Comparison of ENCODE assay signal across 16 cellular contexts in the genomic region with DNA sequence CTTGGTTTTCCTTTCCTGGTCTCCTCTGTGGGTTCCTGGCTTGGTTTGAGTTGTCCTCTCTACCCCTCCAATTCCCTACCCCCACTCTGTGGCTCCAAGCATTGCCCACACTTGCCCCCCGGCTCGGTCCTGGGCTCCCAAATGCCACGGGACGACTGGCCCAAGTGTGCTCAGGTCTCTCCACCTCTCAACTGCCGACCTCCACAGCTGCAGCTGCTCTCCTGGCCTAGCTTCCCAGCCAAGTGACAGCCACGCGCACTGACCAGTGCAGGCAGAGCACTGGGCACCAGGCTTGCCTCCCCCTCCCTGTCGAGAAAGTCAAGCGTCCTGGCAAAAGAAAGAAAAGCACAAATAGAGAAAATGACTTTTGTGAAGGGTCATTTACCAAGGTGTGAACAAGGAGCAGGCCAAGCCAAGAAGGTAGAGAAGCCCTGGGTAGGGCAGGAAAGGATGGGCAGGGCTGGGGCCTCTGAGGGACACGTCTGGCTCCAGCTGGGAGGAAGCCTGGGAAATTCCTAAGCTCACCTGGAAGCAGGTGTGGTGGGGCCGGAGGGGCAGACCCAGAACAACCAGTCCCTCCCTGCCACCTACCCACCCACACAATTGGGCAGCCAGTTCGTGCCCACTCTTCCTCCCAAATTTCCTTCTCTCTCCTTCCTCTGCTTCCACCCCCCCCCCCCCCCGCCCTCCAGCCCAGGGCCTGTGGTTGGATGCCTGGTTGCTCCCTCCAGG. TPM values are rescaled to one million over a fixed set of nuclear protein-coding genes. Genes with fewer than 3 reads are reported as not detected.
A peak's percentile ranks its signal among the peaks of the same experiment; 100 is the strongest.
DNase-seq lines count a peak whose midpoint lies in the region; ATAC-seq and TF ChIP-seq lines count a peak whose summit lies in the region.
"Had no signal": no experiment of that assay in that cellular context is flagged by ENCODE, and none has a peak within 500 bp of the region (broad histone marks: within the 10 kb centered on the region; RNA-seq: fewer than 3 reads in every experiment).

No MANE protein-coding gene starts in this region.

- peaks cover 10% of the 10 kb centered on the region for H3K4me1 Mint-ChIP-seq in activated naive CD4-positive, alpha-beta T cell treated with anti-CD3 and anti-CD28 coated beads, Interleukin-2, amount 50 U/mL, for 24 hours
- H3K4me1 Mint-ChIP-seq in memory B cell, result peaks cover 5% of the 10 kb centered on the region
- no peaks in the 10 kb centered on the region for H3K4me1 Mint-ChIP-seq in activated CD4-positive, alpha-beta memory T cell treated with anti-CD3 and anti-CD28 coated beads for 36 hours (ENCODE audit: low read depth)

- peaks cover 52% of the 10 kb centered on the region for H3K27me3 ChIP-seq in ectodermal cell (ENCODE audit: control insufficient read depth, insufficient read depth, low read length, poor library complexity, severe bottlenecking)
- peaks cover 0 to 34% (median 14%) of the 10 kb centered on the region in 3 donors for H3K27me3 ChIP-seq in stomach

- TF ChIP-seq EP300 in stomach (IDR thresholded peaks at IDR 0.05), result no peak

- 80 to 81% methylated on average over 13 of the region's 13 CpGs for WGBS in ectodermal cell, 2 experiments
- 56 to 63% (median 58%) methylated on average over 13 of the region's 13 CpGs for WGBS in stomach, 5 donors

- H3K36me3 ChIP-seq in ectodermal cell (ENCODE audit: control insufficient read depth, insufficient read depth, low read length) (no peaks in the 10 kb centered on the region), stomach (peaks cover 0 to 3% (median under 1%) of the 10 kb centered on the region in 4 donors)
- H3K36me3 ChIP-seq: HAP-1 had no signal

- H3K4me3 ChIP-seq in ectodermal cell (ENCODE audit: insufficient read depth, low read depth, low read length) (peak overlapping the region; percentile 45), stomach (peak overlapping the region; percentile 70 to 90 (median 79))
- H3K4me3 ChIP-seq: SK-N-MC had no signal

- H3K36me3 Mint-ChIP-seq in activated naive CD4-positive, alpha-beta T cell treated with anti-CD3 and anti-CD28 coated beads, Interleukin-2, amount 50 U/mL, for 24 hours, result no peaks in the 10 kb centered on the region
- no peaks in the 10 kb centered on the region for H3K36me3 Mint-ChIP-seq in memory B cell
- no peaks in the 10 kb centered on the region for H3K36me3 Mint-ChIP-seq in activated CD4-positive, alpha-beta memory T cell treated with anti-CD3 and anti-CD28 coated beads for 36 hours

- CTCF ChIA-PET in activated CD4-positive, alpha-beta memory T cell treated with anti-CD3 and anti-CD28 coated beads for 36 hours (lab: Charles Lee), result no interaction called here

- H3K9me3 Mint-ChIP-seq in activated naive CD4-positive, alpha-beta T cell treated with anti-CD3 and anti-CD28 coated beads, Interleukin-2, amount 50 U/mL, for 24 hours, result no peaks in the 10 kb centered on the region
- H3K9me3 Mint-ChIP-seq in memory B cell, result no peaks in the 10 kb centered on the region
- H3K9me3 Mint-ChIP-seq in activated CD4-positive, alpha-beta memory T cell treated with anti-CD3 and anti-CD28 coated beads for 36 hours, result no peaks in the 10 kb centered on the region
- H3K9me3 Mint-ChIP-seq: dendritic cell treated with granulocyte-macrophage colony-stimulating factor and Interleukin-4, amounts not matched to agents 40 ng/mL and 50 ng/mL, for 4 days had no signal

- peak overlapping the region; percentile 36 for H3K4me3 Mint-ChIP-seq in activated naive CD4-positive, alpha-beta T cell treated with anti-CD3 and anti-CD28 coated beads, Interleukin-2, amount 50 U/mL, for 24 hours
- H3K4me3 Mint-ChIP-seq in memory B cell, result peak overlapping the region; percentile 12
- no peak overlapping the region for H3K4me3 Mint-ChIP-seq in activated CD4-positive, alpha-beta memory T cell treated with anti-CD3 and anti-CD28 coated beads for 36 hours
- H3K4me3 Mint-ChIP-seq: dendritic cell treated with granulocyte-macrophage colony-stimulating factor and Interleukin-4, amounts not matched to agents 40 ng/mL and 50 ng/mL, for 4 days had no signal

- no peak overlapping the region for H3K27ac ChIP-seq in ectodermal cell (ENCODE audit: insufficient read depth, low read depth, low read length, poor library complexity, severe bottlenecking)
- H3K27ac ChIP-seq in stomach, result peak overlapping the region in 2 of 5 donors; percentile 89 to 98
- H3K27ac ChIP-seq: SK-N-MC had no signal

- H3K9me3 ChIP-seq in ectodermal cell (ENCODE audit: control insufficient read depth, low read length), result no peaks in the 10 kb centered on the region
- no peaks in the 10 kb centered on the region for H3K9me3 ChIP-seq in stomach
- H3K9me3 ChIP-seq: HAP-1 had no signal

- DNase-seq in activated naive CD4-positive, alpha-beta T cell (lab: John Stamatoyannopoulos, UW), result no peak
- DNase-seq in memory B cell (ENCODE audit: low spot score in 2 of 2), result no peak
- DNase-seq in stomach, result no peak
- no peak for DNase-seq in activated CD4-positive, alpha-beta memory T cell treated with anti-CD3 and anti-CD28 coated beads for 36 hours
- DNase-seq in NCI-H1092 treated with DMSO at 0.1 percent for 48 hours (lab: John Stamatoyannopoulos, UW), result no peak
- DNase-seq: ACHN, amniotic stem cell, kidney glomerular epithelial cell, NCI-H2227 treated with DMSO at 0.1 percent for 48 hours had no signal

- no peak for TF ChIP-seq POLR2A in stomach (IDR thresholded peaks at IDR 0.05)

- intact Hi-C loops in stomach (cut with DNase I; ENCODE audit: low total_unique reads), result no loop called here
- intact Hi-C loops in activated CD4-positive, alpha-beta memory T cell treated with anti-CD3 and anti-CD28 coated beads for 36 hours (cut with micrococcal nuclease), result no loop called here

- H3K4me1 ChIP-seq in ectodermal cell (ENCODE audit: control insufficient read depth, insufficient read depth, low read length) (peaks cover 16% of the 10 kb centered on the region), stomach (peaks cover 23 to 42% (median 38%) of the 10 kb centered on the region in 4 donors)

- TF ChIP-seq CTCF in stomach (IDR thresholded peaks at IDR 0.05), result no peak

- peak overlapping the region; percentile 18 for H3K27ac Mint-ChIP-seq in activated naive CD4-positive, alpha-beta T cell treated with anti-CD3 and anti-CD28 coated beads, Interleukin-2, amount 50 U/mL, for 24 hours
- no peak overlapping the region for H3K27ac Mint-ChIP-seq in memory B cell
- H3K27ac Mint-ChIP-seq in activated CD4-positive, alpha-beta memory T cell treated with anti-CD3 and anti-CD28 coated beads for 36 hours, result no peak overlapping the region
- H3K27ac Mint-ChIP-seq: dendritic cell treated with granulocyte-macrophage colony-stimulating factor and Interleukin-4, amounts not matched to agents 40 ng/mL and 50 ng/mL, for 4 days had no signal

- no peaks in the 10 kb centered on the region for H3K27me3 Mint-ChIP-seq in activated naive CD4-positive, alpha-beta T cell treated with anti-CD3 and anti-CD28 coated beads, Interleukin-2, amount 50 U/mL, for 24 hours
- H3K27me3 Mint-ChIP-seq in memory B cell, result peaks cover 16% of the 10 kb centered on the region
- H3K27me3 Mint-ChIP-seq in activated CD4-positive, alpha-beta memory T cell treated with anti-CD3 and anti-CD28 coated beads for 36 hours, result peaks cover 1% of the 10 kb centered on the region

- POLR2A ChIA-PET in activated CD4-positive, alpha-beta memory T cell treated with anti-CD3 and anti-CD28 coated beads for 36 hours (lab: Charles Lee), result no interaction called here

- ATAC-seq in memory B cell (ENCODE audit: low read depth) (no peak), HG02759 (IDR thresholded peaks at IDR 0.05; ENCODE audit: unreplicated experiment) (no peak)
- ATAC-seq: activated CD4-positive, CD25-positive, alpha-beta regulatory T cell treated with anti-CD3 and anti-CD28 coated beads, Interleukin-2, amount 50 U/mL, for 24 hours had no signal

RNA-seq across cellular contexts. Expression of gene CEP170B, which starts 1.8 kb away (rescaled TPM):
- polyA plus RNA-seq in ectodermal cell (2013, experiment 1 of 4), result 15.3 TPM
- polyA plus RNA-seq in ectodermal cell (2013, experiment 2 of 4), result 13.7 TPM
- polyA plus RNA-seq in ectodermal cell (2013, experiment 3 of 4), result 9.5 TPM
- polyA plus RNA-seq in ectodermal cell (2013, experiment 4 of 4), result 11.7 TPM
- 100 to 1,000 TPM in 1 of 5 donors, 10 to 100 TPM in 4; 12.7 to 483 (median 46.1) TPM for total RNA-seq in stomach
- polyA plus RNA-seq in stomach, result 10 to 100 TPM in 2 of 3 donors, 1 to 10 TPM in 1; 9.6 to 15.4 (median 13.2) TPM
- total RNA-seq in activated CD4-positive, alpha-beta memory T cell treated with anti-CD3 and anti-CD28 coated beads for 36 hours, result 1 to 10 TPM; 5.2 to 5.3 TPM
